ENCODE assay signal across 7 cellular contexts in genomic region chr10:3452683-3453388, GRCh38.
A peak's percentile ranks its signal among the peaks of the same experiment; 100 is the strongest.
DNase-seq lines count a peak whose midpoint lies in the region; ATAC-seq and TF ChIP-seq lines count a peak whose summit lies in the region.

No MANE protein-coding gene starts in this region.

- no peaks in the 10 kb centered on the region for H3K27me3 ChIP-seq in MG63
- H3K27me3 ChIP-seq in lower lobe of right lung (ENCODE audit: low read depth) = no peaks in the 10 kb centered on the region
- no peaks in the 10 kb centered on the region for H3K27me3 ChIP-seq in upper lobe of left lung

- TF ChIP-seq CTCF in lower lobe of right lung (IDR thresholded peaks at IDR 0.05) (no peak), upper lobe of left lung (IDR thresholded peaks at IDR 0.05) (no peak)

- no peak for TF ChIP-seq POLR2A in upper lobe of left lung (IDR thresholded peaks at IDR 0.05)

- ATAC-seq in lower lobe of right lung (peak; percentile 47 to 53), upper lobe of left lung (ENCODE audit: low FRiP score in 2 of 2) (peak in 1 of 2 donors; percentile 90), HG03460 (IDR thresholded peaks at IDR 0.05; ENCODE audit: unreplicated experiment) (no peak)

- DNase-seq in MG63 (peak; percentile 11), dermis blood vessel endothelial cell (peak; percentile 81), lower lobe of right lung (no peak), upper lobe of left lung (no peak), CD1c-positive myeloid dendritic cell (ENCODE audit: extremely low spot score) (no peak)
- no peak for DNase-seq in stimulated activated CD4-positive, alpha-beta T cell treated with anti-CD3 and anti-CD28 coated beads, Interleukin-4, amount 100 ng/mL, for 4 hours

- H3K4me3 ChIP-seq in MG63 (no peak overlapping the region), lower lobe of right lung (no peak overlapping the region), upper lobe of left lung (no peak overlapping the region)

- H3K4me1 ChIP-seq in lower lobe of right lung (peaks cover 28% of the 10 kb centered on the region), upper lobe of left lung (peaks cover 0 to 14% (median 11%) of the 10 kb centered on the region in 4 donors)

- H3K9me3 ChIP-seq in MG63 (no peaks in the 10 kb centered on the region), lower lobe of right lung (no peaks in the 10 kb centered on the region), upper lobe of left lung (no peaks in the 10 kb centered on the region)

- intact Hi-C loops in lower lobe of right lung (cut with DNase I) = no loop called here

- H3K36me3 ChIP-seq in MG63 = no peaks in the 10 kb centered on the region
- H3K36me3 ChIP-seq in lower lobe of right lung = no peaks in the 10 kb centered on the region
- no peaks in the 10 kb centered on the region for H3K36me3 ChIP-seq in upper lobe of left lung

- H3K27ac ChIP-seq in lower lobe of right lung (peak overlapping the region; percentile 74), upper lobe of left lung (peak overlapping the region; percentile 55 to 73 (median 62))

- WGBS in upper lobe of left lung, 2 donors = 60 to 64% methylated on average over 7 of the region's 7 CpGs

- no peak for TF ChIP-seq EP300 in upper lobe of left lung (IDR thresholded peaks at IDR 0.05)

Comparison
In these comparisons a context has a peak if more than half of its experiments do, and no peak if none do; other contexts are left out.
1. DNase-seq: peak in MG63 (single experiment) and dermis blood vessel endothelial cell (single experiment); none in lower lobe of right lung (single experiment), upper lobe of left lung (0 of 2), stimulated activated CD4-positive, alpha-beta T cell treated with anti-CD3 and anti-CD28 coated beads, Interleukin-4, amount 100 ng/mL, for 4 hours (0 of 2) and CD1c-positive myeloid dendritic cell (single experiment).